13 cellular contexts compared by ENCODE assay signal in the genomic region with DNA sequence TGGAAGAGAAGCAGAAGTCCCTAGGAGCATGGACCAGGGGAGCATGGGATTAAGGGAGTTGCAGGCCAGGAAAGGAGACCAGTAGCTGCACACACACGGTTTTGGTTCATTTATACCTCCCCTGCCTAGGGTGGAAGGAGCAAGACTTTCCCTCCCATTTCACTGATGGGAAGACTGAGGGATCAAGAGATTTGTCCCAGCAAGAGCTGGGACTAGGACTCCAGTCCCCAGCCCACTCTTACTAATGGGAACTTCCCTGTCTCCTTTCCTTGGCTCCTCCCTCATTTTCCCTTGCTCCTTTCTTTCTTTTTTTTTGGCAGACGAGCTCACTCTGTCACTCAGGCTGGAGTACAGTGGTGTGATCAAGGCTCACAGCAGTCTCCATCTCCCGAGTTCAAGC. TPM values are rescaled to one million over a fixed set of nuclear protein-coding genes. Genes with fewer than 3 reads are reported as not detected.
A peak's percentile ranks its signal among the peaks of the same experiment; 100 is the strongest.
DNase-seq lines count a peak whose midpoint lies in the region; ATAC-seq and TF ChIP-seq lines count a peak whose summit lies in the region.
"Had no signal": no experiment of that assay in that cellular context is flagged by ENCODE, and none has a peak within 500 bp of the region (broad histone marks: within the 10 kb centered on the region; RNA-seq: fewer than 3 reads in every experiment).

No MANE protein-coding gene starts in this region.

- CTCF ChIA-PET in activated naive CD4-positive, alpha-beta T cell treated with anti-CD3 and anti-CD28 coated beads for 36 hours (lab: Charles Lee): interaction anchor here (0.7 to 2.0 kb wide), 4 partner anchors 24 to 39 kb away, joined by 3 to 18 read pairs (median 6); no protein-coding TSS in a partner anchor

- no peaks in the 10 kb centered on the region for H3K9me3 Mint-ChIP-seq in activated naive CD4-positive, alpha-beta T cell treated with anti-CD3 and anti-CD28 coated beads, Interleukin-2, amount 50 U/mL, for 72 hours
- H3K9me3 Mint-ChIP-seq in activated naive CD4-positive, alpha-beta T cell treated with anti-CD3 and anti-CD28 coated beads for 36 hours: no peaks in the 10 kb centered on the region
- no peaks in the 10 kb centered on the region for H3K9me3 Mint-ChIP-seq in activated T-helper 2 cell treated with anti-CD3 and anti-CD28 coated beads, Interferon-gamma antibody, Interleukin-2, Interleukin-4, amounts not matched to agents 10 μg/mL and 5 μg/mL and 100 μg/mL, durations not matched to agents 14 hours and 24 hours and 36 hours

- H3K27me3 ChIP-seq in lower lobe of right lung (ENCODE audit: low read depth) (no peaks in the 10 kb centered on the region), upper lobe of right lung (no peaks in the 10 kb centered on the region), right cardiac atrium (ENCODE audit: control insufficient read depth, insufficient read depth) (no peaks in the 10 kb centered on the region)
- H3K27me3 ChIP-seq: neutrophil had no signal

- ATAC-seq in activated naive CD4-positive, alpha-beta T cell treated with anti-CD3 and anti-CD28 coated beads, Interleukin-2, amount 50 U/mL, for 72 hours: no peak
- no peak for ATAC-seq in lower lobe of right lung
- no peak for ATAC-seq in upper lobe of right lung
- no peak for ATAC-seq in right cardiac atrium

- H3K4me1 ChIP-seq in lower lobe of right lung (peaks cover 62% of the 10 kb centered on the region), upper lobe of right lung (peaks cover 50% of the 10 kb centered on the region), right cardiac atrium (ENCODE audit: control insufficient read depth, insufficient read depth, low read length) (no peaks in the 10 kb centered on the region)

- peak overlapping the region; percentile 97 for H3K27ac ChIP-seq in lower lobe of right lung
- peak overlapping the region; percentile 95 for H3K27ac ChIP-seq in upper lobe of right lung
- no peak overlapping the region for H3K27ac ChIP-seq in right cardiac atrium (ENCODE audit: low read length)

- no peak for DNase-seq in activated naive CD4-positive, alpha-beta T cell treated with anti-CD3 and anti-CD28 coated beads, Interleukin-2, amount 50 U/mL, for 72 hours (ENCODE audit: low spot score in 2 of 2)
- no peak for DNase-seq in activated naive CD4-positive, alpha-beta T cell treated with anti-CD3 and anti-CD28 coated beads for 36 hours
- DNase-seq in activated T-helper 2 cell treated with anti-CD3 and anti-CD28 coated beads, Interferon-gamma antibody, Interleukin-2, Interleukin-4, amounts not matched to agents 10 μg/mL and 5 μg/mL and 100 μg/mL, durations not matched to agents 14 hours and 24 hours and 36 hours (ENCODE audit: low spot score): no peak
- no peak for DNase-seq in lower lobe of right lung
- DNase-seq in upper lobe of right lung: no peak
- no peak for DNase-seq in GM03348 (ENCODE audit: low spot score)
- no peak for DNase-seq in NK-92 treated with Interleukin-12 subunit alpha and Interleukin-12 subunit beta, amount 100 ng/mL, for 24 hours (lab: John Stamatoyannopoulos, UW)
- DNase-seq in right cardiac atrium: no peak
- DNase-seq: activated CD8-positive, alpha-beta memory T cell treated with anti-CD3 and anti-CD28 coated beads, Interleukin-2, amount 50 U/mL, for 4 hours; stimulated activated CD4-positive, alpha-beta T cell treated with anti-CD3 and anti-CD28 coated beads, Interleukin-1b, Interleukin-23, amount 100 ng/mL, for 48 hours; T-helper 9 cell had no signal

- peak overlapping the region; percentile 27 to 48 for H3K27ac Mint-ChIP-seq in activated naive CD4-positive, alpha-beta T cell treated with anti-CD3 and anti-CD28 coated beads, Interleukin-2, amount 50 U/mL, for 72 hours
- H3K27ac Mint-ChIP-seq in activated naive CD4-positive, alpha-beta T cell treated with anti-CD3 and anti-CD28 coated beads for 36 hours: no peak overlapping the region
- peak overlapping the region; percentile 60 for H3K27ac Mint-ChIP-seq in activated T-helper 2 cell treated with anti-CD3 and anti-CD28 coated beads, Interferon-gamma antibody, Interleukin-2, Interleukin-4, amounts not matched to agents 10 μg/mL and 5 μg/mL and 100 μg/mL, durations not matched to agents 14 hours and 24 hours and 36 hours

- TF ChIP-seq CTCF in lower lobe of right lung (IDR thresholded peaks at IDR 0.05) (no peak), upper lobe of right lung (IDR thresholded peaks at IDR 0.05) (no peak)

- intact Hi-C loops in activated naive CD4-positive, alpha-beta T cell treated with anti-CD3 and anti-CD28 coated beads for 36 hours (cut with micrococcal nuclease): no loop called here
- intact Hi-C loops in activated T-helper 2 cell treated with anti-CD3 and anti-CD28 coated beads, Interferon-gamma antibody, Interleukin-2, Interleukin-4, amounts not matched to agents 10 μg/mL and 5 μg/mL and 100 μg/mL, durations not matched to agents 14 hours and 24 hours and 36 hours (cut with micrococcal nuclease): loop anchor here (5.0 kb wide), 1 partner anchor 40 kb away; no protein-coding TSS in a partner anchor
- intact Hi-C loops in lower lobe of right lung (cut with DNase I) (no loop called here), upper lobe of right lung (cut with DNase I) (no loop called here), right cardiac atrium (cut with DNase I) (no loop called here)

- H3K4me1 Mint-ChIP-seq in activated naive CD4-positive, alpha-beta T cell treated with anti-CD3 and anti-CD28 coated beads for 36 hours (ENCODE audit: low read depth): peaks cover 26% of the 10 kb centered on the region
- H3K4me1 Mint-ChIP-seq in activated T-helper 2 cell treated with anti-CD3 and anti-CD28 coated beads, Interferon-gamma antibody, Interleukin-2, Interleukin-4, amounts not matched to agents 10 μg/mL and 5 μg/mL and 100 μg/mL, durations not matched to agents 14 hours and 24 hours and 36 hours (ENCODE audit: low read depth): peaks cover 20% of the 10 kb centered on the region

- 69% methylated on average over 3 of the region's 3 CpGs for WGBS in right cardiac atrium

- H3K4me3 Mint-ChIP-seq in activated naive CD4-positive, alpha-beta T cell treated with anti-CD3 and anti-CD28 coated beads for 36 hours: no peak overlapping the region
- H3K4me3 Mint-ChIP-seq in activated T-helper 2 cell treated with anti-CD3 and anti-CD28 coated beads, Interferon-gamma antibody, Interleukin-2, Interleukin-4, amounts not matched to agents 10 μg/mL and 5 μg/mL and 100 μg/mL, durations not matched to agents 14 hours and 24 hours and 36 hours (ENCODE audit: low read depth): peak overlapping the region; percentile 15

- no peaks in the 10 kb centered on the region for H3K9me3 ChIP-seq in lower lobe of right lung
- H3K9me3 ChIP-seq in upper lobe of right lung: no peaks in the 10 kb centered on the region
- H3K9me3 ChIP-seq in right cardiac atrium (ENCODE audit: control insufficient read depth, low read length): no peaks in the 10 kb centered on the region
- H3K9me3 ChIP-seq: neutrophil had no signal

- H3K36me3 ChIP-seq in lower lobe of right lung (peaks cover 9% of the 10 kb centered on the region), upper lobe of right lung (no peaks in the 10 kb centered on the region)
- H3K36me3 ChIP-seq: neutrophil had no signal

- no peaks in the 10 kb centered on the region for H3K27me3 Mint-ChIP-seq in activated naive CD4-positive, alpha-beta T cell treated with anti-CD3 and anti-CD28 coated beads for 36 hours (ENCODE audit: low read depth)
- H3K27me3 Mint-ChIP-seq in activated T-helper 2 cell treated with anti-CD3 and anti-CD28 coated beads, Interferon-gamma antibody, Interleukin-2, Interleukin-4, amounts not matched to agents 10 μg/mL and 5 μg/mL and 100 μg/mL, durations not matched to agents 14 hours and 24 hours and 36 hours (ENCODE audit: low read depth): peaks cover 7% of the 10 kb centered on the region

- no peaks in the 10 kb centered on the region for H3K36me3 Mint-ChIP-seq in activated naive CD4-positive, alpha-beta T cell treated with anti-CD3 and anti-CD28 coated beads, Interleukin-2, amount 50 U/mL, for 72 hours
- H3K36me3 Mint-ChIP-seq in activated naive CD4-positive, alpha-beta T cell treated with anti-CD3 and anti-CD28 coated beads for 36 hours (ENCODE audit: low read depth): no peaks in the 10 kb centered on the region
- H3K36me3 Mint-ChIP-seq in activated T-helper 2 cell treated with anti-CD3 and anti-CD28 coated beads, Interferon-gamma antibody, Interleukin-2, Interleukin-4, amounts not matched to agents 10 μg/mL and 5 μg/mL and 100 μg/mL, durations not matched to agents 14 hours and 24 hours and 36 hours (ENCODE audit: low read depth): no peaks in the 10 kb centered on the region

- no peak overlapping the region for H3K4me3 ChIP-seq in lower lobe of right lung
- no peak overlapping the region for H3K4me3 ChIP-seq in upper lobe of right lung
- no peak overlapping the region for H3K4me3 ChIP-seq in right cardiac atrium (ENCODE audit: low read length)

RNA-seq across cellular contexts. Expression of gene SCNN1A, which starts 13.0 kb away (rescaled TPM):
- 1 to 10 TPM; 1.1 to 2.8 TPM for total RNA-seq in activated naive CD4-positive, alpha-beta T cell treated with anti-CD3 and anti-CD28 coated beads, Interleukin-2, amount 50 U/mL, for 72 hours
- total RNA-seq in activated naive CD4-positive, alpha-beta T cell treated with anti-CD3 and anti-CD28 coated beads for 36 hours: under 1 TPM; 0.20 to 0.67 TPM
- not detected in 2 replicates for total RNA-seq in activated T-helper 2 cell treated with anti-CD3 and anti-CD28 coated beads, Interferon-gamma antibody, Interleukin-2, Interleukin-4, amounts not matched to agents 10 μg/mL and 5 μg/mL and 100 μg/mL, durations not matched to agents 14 hours and 24 hours and 36 hours
- total RNA-seq in lower lobe of right lung (156 TPM), upper lobe of right lung (199 TPM), right cardiac atrium (under 1 TPM; 0.08 to 0.80 (median 0.50) TPM)
- 0.23 TPM for polyA plus RNA-seq in right cardiac atrium

RNA-seq across cellular contexts. Expression of gene TNFRSF1A, which starts 20.5 kb away (rescaled TPM):
- 10 to 100 TPM; 49.3 to 62.6 TPM for total RNA-seq in activated naive CD4-positive, alpha-beta T cell treated with anti-CD3 and anti-CD28 coated beads, Interleukin-2, amount 50 U/mL, for 72 hours
- total RNA-seq in activated naive CD4-positive, alpha-beta T cell treated with anti-CD3 and anti-CD28 coated beads for 36 hours: 10 to 100 TPM; 38.1 to 41.3 TPM
- 37.6 TPM in 2 replicates for total RNA-seq in activated T-helper 2 cell treated with anti-CD3 and anti-CD28 coated beads, Interferon-gamma antibody, Interleukin-2, Interleukin-4, amounts not matched to agents 10 μg/mL and 5 μg/mL and 100 μg/mL, durations not matched to agents 14 hours and 24 hours and 36 hours
- 165 TPM for total RNA-seq in lower lobe of right lung
- 185 TPM for total RNA-seq in upper lobe of right lung
- 100 to 1,000 TPM in 1 of 4 donors, 10 to 100 TPM in 3; 65.6 to 103 (median 75.9) TPM for total RNA-seq in right cardiac atrium
- 41.3 TPM for polyA plus RNA-seq in right cardiac atrium

RNA-seq across cellular contexts. Expression of gene LTBR, which starts 21.6 kb away (rescaled TPM):
- 1 to 10 TPM; 2.0 to 3.1 TPM for total RNA-seq in activated naive CD4-positive, alpha-beta T cell treated with anti-CD3 and anti-CD28 coated beads, Interleukin-2, amount 50 U/mL, for 72 hours
- 1 to 10 TPM; 2.1 to 3.1 TPM for total RNA-seq in activated naive CD4-positive, alpha-beta T cell treated with anti-CD3 and anti-CD28 coated beads for 36 hours
- 0.32 and 0.50 TPM in 2 replicates for total RNA-seq in activated T-helper 2 cell treated with anti-CD3 and anti-CD28 coated beads, Interferon-gamma antibody, Interleukin-2, Interleukin-4, amounts not matched to agents 10 μg/mL and 5 μg/mL and 100 μg/mL, durations not matched to agents 14 hours and 24 hours and 36 hours
- total RNA-seq in lower lobe of right lung: 122 TPM
- 156 TPM for total RNA-seq in upper lobe of right lung
- total RNA-seq in right cardiac atrium: 10 to 100 TPM; 37.6 to 54.2 (median 40.3) TPM
- 30.8 TPM for polyA plus RNA-seq in right cardiac atrium

RNA-seq across cellular contexts. Expression of gene PLEKHG6, which starts 51.9 kb away (rescaled TPM):
- total RNA-seq in activated naive CD4-positive, alpha-beta T cell treated with anti-CD3 and anti-CD28 coated beads, Interleukin-2, amount 50 U/mL, for 72 hours: not detected
- total RNA-seq in activated naive CD4-positive, alpha-beta T cell treated with anti-CD3 and anti-CD28 coated beads for 36 hours: not detected
- not detected in 2 replicates for total RNA-seq in activated T-helper 2 cell treated with anti-CD3 and anti-CD28 coated beads, Interferon-gamma antibody, Interleukin-2, Interleukin-4, amounts not matched to agents 10 μg/mL and 5 μg/mL and 100 μg/mL, durations not matched to agents 14 hours and 24 hours and 36 hours
- total RNA-seq in lower lobe of right lung: 2.9 TPM
- total RNA-seq in upper lobe of right lung: 5.1 TPM
- under 1 TPM in 1 of 4 donors, not detected in 3; 0.64 TPM for total RNA-seq in right cardiac atrium
- 1.5 TPM for polyA plus RNA-seq in right cardiac atrium
- polyA plus RNA-seq: BJ had no signal

Comparison
In these comparisons a context has a peak if more than half of its experiments do, and no peak if none do; other contexts are left out.
1. RNA of gene SCNN1A, which starts 13.0 kb away (total RNA-seq): 199 TPM in upper lobe of right lung (single experiment) and 156 TPM in lower lobe of right lung (single experiment); 1.1 to 2.8 TPM in activated naive CD4-positive, alpha-beta T cell treated with anti-CD3 and anti-CD28 coated beads, Interleukin-2, amount 50 U/mL, for 72 hours, 0.20 to 0.67 TPM in activated naive CD4-positive, alpha-beta T cell treated with anti-CD3 and anti-CD28 coated beads for 36 hours, 0.08 to 0.80 TPM in right cardiac atrium and not detected in activated T-helper 2 cell treated with anti-CD3 and anti-CD28 coated beads, Interferon-gamma antibody, Interleukin-2, Interleukin-4, amounts not matched to agents 10 μg/mL and 5 μg/mL and 100 μg/mL, durations not matched to agents 14 hours and 24 hours and 36 hours; every median in the first group is over 10 times any median in the second.
2. RNA of gene LTBR, which starts 21.6 kb away (total RNA-seq): 156 TPM in upper lobe of right lung (single experiment), 122 TPM in lower lobe of right lung (single experiment) and 37.6 to 54.2 TPM in right cardiac atrium; 2.0 to 3.1 TPM in activated naive CD4-positive, alpha-beta T cell treated with anti-CD3 and anti-CD28 coated beads, Interleukin-2, amount 50 U/mL, for 72 hours, 2.1 to 3.1 TPM in activated naive CD4-positive, alpha-beta T cell treated with anti-CD3 and anti-CD28 coated beads for 36 hours and 0.32 to 0.50 TPM in activated T-helper 2 cell treated with anti-CD3 and anti-CD28 coated beads, Interferon-gamma antibody, Interleukin-2, Interleukin-4, amounts not matched to agents 10 μg/mL and 5 μg/mL and 100 μg/mL, durations not matched to agents 14 hours and 24 hours and 36 hours; every median in the first group is over 4 times any median in the second.